ENCODE assay signal across 9 cellular contexts in genomic region chr19:41887711-41888382, GRCh38. TPM values are rescaled to one million over a fixed set of nuclear protein-coding genes. Genes with fewer than 3 reads are reported as not detected.
DNase-seq lines count a peak whose midpoint lies in the region; ATAC-seq and TF ChIP-seq lines count a peak whose summit lies in the region.
"Had no signal": no experiment of that assay in that cellular context is flagged by ENCODE, and none has a peak within 500 bp of the region (broad histone marks: within the 10 kb centered on the region; RNA-seq: fewer than 3 reads in every experiment).

No MANE protein-coding gene starts in this region.

- H3K9me3 ChIP-seq in PC-3 (ENCODE audit: low read length), result no peaks in the 10 kb centered on the region

- peaks cover 6% of the 10 kb centered on the region for H3K36me3 ChIP-seq in PC-3 (ENCODE audit: low read depth, low read length)

- peak overlapping the region; percentile 73 for H3K9ac ChIP-seq in PC-3 (ENCODE audit: low read length)

- H3K79me2 ChIP-seq in PC-3 (ENCODE audit: low read length), result peaks cover 45% of the 10 kb centered on the region

- no peaks in the 10 kb centered on the region for H3K9me2 ChIP-seq in PC-3 (replicated peaks; ENCODE audit: low read length)

- H3K27me3 ChIP-seq in PC-3 (ENCODE audit: low read length), result no peaks in the 10 kb centered on the region

- TF ChIP-seq CTCF in GM12864 (IDR thresholded peaks at IDR 0.05; ENCODE audit: low read depth, low read length, missing control alignments) (peak; percentile 40), PC-3 (conservative IDR thresholded peaks at IDR 0.05; ENCODE audit: low read depth, low read length) (peak; percentile 63)

- CTCF ChIA-PET in PC-3 (lab: Charles Lee), result interaction anchor here (1.6 kb wide), 1 partner anchor 42 kb away, joined by 4 read pairs; no protein-coding TSS in a partner anchor

- ATAC-seq in PC-3, result peak; percentile 74
- ATAC-seq in HG03342 (IDR thresholded peaks at IDR 0.05; ENCODE audit: unreplicated experiment), result no peak
- ATAC-seq in GM21390 (IDR thresholded peaks at IDR 0.05; ENCODE audit: unreplicated experiment), result no peak

- H2AFZ ChIP-seq in PC-3 (ENCODE audit: low read length), result no peak overlapping the region

- DNase-seq in GM12864 (ENCODE audit: low read depth), result no peak
- peak; percentile 95 for DNase-seq in PC-3
- DNase-seq in activated naive CD4-positive, alpha-beta T cell treated with Interleukin-2 at 50 U/mL for 16 hours, result peak; percentile 90
- DNase-seq in kidney glomerular epithelial cell (lab: John Stamatoyannopoulos, UW), result peak; percentile 79
- DNase-seq in stimulated activated CD8-positive, alpha-beta memory T cell treated with anti-CD3 and anti-CD28 coated beads, Interleukin-15, amount 100 ng/mL, for 48 hours (ENCODE audit: low read depth in 2 of 2), result peak; percentile 79 to 88
- DNase-seq in COR-L47 (lab: John Stamatoyannopoulos, UW), result no peak

- H3K4me3 ChIP-seq in GM12864 (ENCODE audit: low read depth, low read length) (peak overlapping the region; percentile 38; the same call in 1 of the 2 replicates), PC-3 (ENCODE audit: low read length) (peak overlapping the region; percentile 41)

- peaks cover 32% of the 10 kb centered on the region for H3K4me1 ChIP-seq in PC-3 (ENCODE audit: insufficient read depth, low read length)

- POLR2A ChIA-PET in PC-3 (lab: Charles Lee; ENCODE audit: unreplicated experiment), result interaction anchor here (0.6 kb wide), 1 partner anchor 232 kb away, joined by 10 read pairs; no protein-coding TSS in a partner anchor

- no peaks in the 10 kb centered on the region for H4K20me1 ChIP-seq in PC-3 (ENCODE audit: low read length)

- no TSS peak for BruUV-seq in PC-3 (replicated peaks; lab: Mats Ljungman, UMichigan)

- H3K27ac ChIP-seq in PC-3 (ENCODE audit: low read length), result peak overlapping the region; percentile 87

- intact Hi-C loops in PC-3 (cut with micrococcal nuclease), result loop anchor here (5.0 kb wide), 2 partner anchors 49 to 69 kb away; partner anchors contain the start of gene RABAC1

- H3F3A ChIP-seq in PC-3 (ENCODE audit: low read length, unreplicated experiment), result no peaks in the 10 kb centered on the region

- peak overlapping the region; percentile 82 for H3K4me2 ChIP-seq in PC-3 (ENCODE audit: low read length)

RNA-seq across cellular contexts. Expression of gene ARHGEF1, which starts 4.9 kb away (rescaled TPM):
- total RNA-seq in PC-3 (2014; rRNA removed), result 50.8 and 64.3 TPM in 2 replicates

RNA-seq across cellular contexts. Expression of gene CD79A, which starts 10.8 kb away (rescaled TPM):
- total RNA-seq in PC-3 (2014; rRNA removed), result 0.11 TPM in 1 of 2 replicates, not detected in the other

RNA-seq across cellular contexts. Expression of gene RPS19, which starts 27.8 kb away (rescaled TPM):
- total RNA-seq in PC-3 (2014; rRNA removed), result 1,687 and 1,830 TPM in 2 replicates

RNA-seq across cellular contexts. Expression of gene ERFL, which starts 40.4 kb away (rescaled TPM):
- 0.11 and 0.58 TPM in 2 replicates for total RNA-seq in PC-3 (2014; rRNA removed)

RNA-seq across cellular contexts. Expression of gene DMRTC2, which starts 43.0 kb away (rescaled TPM):
- not detected in 2 replicates for total RNA-seq in PC-3 (2014; rRNA removed)
- total RNA-seq: subcutaneous adipose tissue had no signal

Comparison
In these comparisons a context has a peak if more than half of its experiments do, and no peak if none do; other contexts are left out.
1. DNase-seq: peak in PC-3 (single experiment), activated naive CD4-positive, alpha-beta T cell treated with Interleukin-2 at 50 U/mL for 16 hours (single experiment), kidney glomerular epithelial cell (single experiment) and stimulated activated CD8-positive, alpha-beta memory T cell treated with anti-CD3 and anti-CD28 coated beads, Interleukin-15, amount 100 ng/mL, for 48 hours (2 of 2); none in GM12864 (single experiment) and COR-L47 (single experiment).